In the genomic region with DNA sequence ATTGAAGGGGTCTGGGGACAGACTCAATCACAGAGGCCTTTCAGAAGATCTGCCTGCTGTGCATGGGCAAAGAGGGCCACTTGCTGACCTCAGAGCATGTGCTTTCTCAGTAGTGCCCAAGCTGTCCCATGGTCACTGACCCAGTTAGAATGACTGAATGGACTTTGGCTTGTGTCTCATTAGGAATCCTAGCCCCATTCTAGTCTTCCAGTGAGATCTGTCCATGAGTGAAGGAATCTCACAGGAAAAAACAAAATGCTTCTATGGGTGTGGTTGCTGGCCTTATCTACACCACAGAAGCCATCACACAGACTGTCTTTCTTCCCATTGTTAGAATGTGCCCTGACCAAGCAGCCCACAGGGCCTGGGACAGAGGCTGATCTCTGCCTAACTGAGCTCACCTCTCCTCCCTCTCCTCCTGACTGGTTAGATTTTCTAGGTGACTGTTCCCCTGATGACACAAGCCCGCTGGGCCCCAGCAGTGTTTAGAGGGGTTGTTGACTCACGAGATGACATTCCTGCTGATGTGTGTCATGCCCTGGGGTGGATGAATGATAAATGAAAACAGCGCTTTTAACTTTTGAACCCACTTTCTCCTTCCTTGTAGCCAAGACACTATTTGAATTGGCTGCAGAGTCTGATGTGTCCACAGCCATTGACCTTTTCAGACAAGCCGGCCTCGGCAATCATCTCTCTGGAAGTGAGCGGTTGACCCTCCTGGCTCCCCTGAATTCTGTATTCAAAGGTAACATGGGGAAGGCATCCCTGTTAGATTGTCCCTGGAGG, we compare ENCODE assay signal across 1 cellular context.
TF ChIP-seq lines count a peak whose summit lies in the region.

No MANE protein-coding gene starts in this region.

TF ChIP-seq in A549, 52 proteins besides CTCF, POLR2A, EP300 and RAD21 (continued from another document):
- TF ChIP-seq, protein P1, sequence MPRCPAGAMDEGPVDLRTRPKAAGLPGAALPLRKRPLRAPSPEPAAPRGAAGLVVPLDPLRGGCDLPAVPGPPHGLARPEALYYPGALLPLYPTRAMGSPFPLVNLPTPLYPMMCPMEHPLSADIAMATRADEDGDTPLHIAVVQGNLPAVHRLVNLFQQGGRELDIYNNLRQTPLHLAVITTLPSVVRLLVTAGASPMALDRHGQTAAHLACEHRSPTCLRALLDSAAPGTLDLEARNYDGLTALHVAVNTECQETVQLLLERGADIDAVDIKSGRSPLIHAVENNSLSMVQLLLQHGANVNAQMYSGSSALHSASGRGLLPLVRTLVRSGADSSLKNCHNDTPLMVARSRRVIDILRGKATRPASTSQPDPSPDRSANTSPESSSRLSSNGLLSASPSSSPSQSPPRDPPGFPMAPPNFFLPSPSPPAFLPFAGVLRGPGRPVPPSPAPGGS (IDR thresholded peaks at IDR 0.05), result peak; percentile 87; the same call in 1 of the 3 replicates
- TF ChIP-seq NFE2L2 (conservative IDR thresholded peaks at IDR 0.05; ENCODE audit: low read length) (no peak), HOXB5 (CRISPR knock-in tag; IDR thresholded peaks at IDR 0.05) (peak; percentile 63), SMC3 (IDR thresholded peaks at IDR 0.05) (peak; percentile 58), TP53 (CRISPR knock-in tag; IDR thresholded peaks at IDR 0.05) (no peak), TFCP2L1 (CRISPR knock-in tag; IDR thresholded peaks at IDR 0.05) (no peak), FOXS1 (CRISPR knock-in tag; IDR thresholded peaks at IDR 0.05) (0 out of 2 replicates have a peak, but pooled peaks have one; percentile 31), EHMT2 (IDR thresholded peaks at IDR 0.05; ENCODE audit: low read depth) (no peak), ELK1 (IDR thresholded peaks at IDR 0.05; ENCODE audit: low read depth, low read length) (no peak), POLR2AphosphoS2 (conservative IDR thresholded peaks at IDR 0.05; ENCODE audit: low read length) (peak; percentile 3; the same call in 1 of the 2 replicates), JUNB (IDR thresholded peaks at IDR 0.05) (peak; percentile 98), ZFP36 (IDR thresholded peaks at IDR 0.05; ENCODE audit: borderline replicate concordance, partially characterized antibody) (no peak), ZSCAN20 (CRISPR knock-in tag; IDR thresholded peaks at IDR 0.05) (no peak), KDM5A (IDR thresholded peaks at IDR 0.05) (no peak), USF2 (IDR thresholded peaks at IDR 0.05) (no peak), PHF8 (IDR thresholded peaks at IDR 0.05; ENCODE audit: borderline replicate concordance, low read depth) (no peak), HOXA7 (CRISPR knock-in tag; IDR thresholded peaks at IDR 0.05) (no peak; the same call in 1 of the 2 replicates), MYC (IDR thresholded peaks at IDR 0.05; ENCODE audit: borderline replicate concordance, low read length) (no peak), HDAC2 (IDR thresholded peaks at IDR 0.05) (no peak), RCOR1 (IDR thresholded peaks at IDR 0.05; ENCODE audit: low read depth, low read length) (no peak), KDM1A (IDR thresholded peaks at IDR 0.05; ENCODE audit: low read depth) (no peak), HEYL (CRISPR knock-in tag; IDR thresholded peaks at IDR 0.05) (no peak), JUN (IDR thresholded peaks at IDR 0.05) (peak; percentile 97 to 98), NPAS2 (CRISPR knock-in tag; IDR thresholded peaks at IDR 0.05; ENCODE audit: borderline replicate concordance) (no peak), CEBPB (IDR thresholded peaks at IDR 0.05) (peak; percentile 70 to 91)
- TF ChIP-seq, protein P2, sequence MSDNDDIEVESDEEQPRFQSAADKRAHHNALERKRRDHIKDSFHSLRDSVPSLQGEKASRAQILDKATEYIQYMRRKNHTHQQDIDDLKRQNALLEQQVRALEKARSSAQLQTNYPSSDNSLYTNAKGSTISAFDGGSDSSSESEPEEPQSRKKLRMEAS (IDR thresholded peaks at IDR 0.05), result peak; percentile 90
